16 cellular contexts compared by ENCODE assay signal in the genomic region with DNA sequence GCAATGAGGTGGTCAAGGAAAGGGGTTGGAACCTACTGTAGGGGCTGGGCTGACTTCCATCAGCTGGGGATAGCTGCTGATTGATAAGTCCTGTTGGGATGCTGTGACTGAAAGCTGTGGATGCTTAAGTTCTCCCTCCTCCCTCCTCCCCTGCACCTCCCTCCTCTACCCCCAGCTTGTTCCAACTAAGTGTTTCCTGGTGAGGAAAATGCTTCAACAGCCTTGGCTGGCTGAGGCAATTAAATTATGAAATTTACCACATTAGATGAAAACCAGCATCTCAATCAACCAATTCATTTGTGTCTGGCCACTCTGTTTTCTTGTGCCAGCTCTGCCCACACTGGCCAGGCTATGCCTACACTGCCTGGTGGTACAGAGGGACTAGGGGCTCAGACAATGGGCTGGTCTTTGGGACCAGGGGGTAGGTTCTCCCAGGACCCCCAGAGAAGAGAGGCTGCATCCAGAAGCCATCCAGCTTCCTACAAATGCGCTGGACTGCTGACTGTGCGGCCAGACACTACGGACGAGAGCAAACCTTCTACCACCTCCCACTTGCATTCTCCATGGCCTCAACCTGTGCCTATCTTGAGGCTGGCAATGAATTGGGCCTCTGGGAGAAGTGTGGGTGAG. TPM values are rescaled to one million over a fixed set of nuclear protein-coding genes. Genes with fewer than 3 reads are reported as not detected.
DNase-seq lines count a peak whose midpoint lies in the region; ATAC-seq and TF ChIP-seq lines count a peak whose summit lies in the region.
"Had no signal": no experiment of that assay in that cellular context is flagged by ENCODE, and none has a peak within 500 bp of the region (broad histone marks: within the 10 kb centered on the region; RNA-seq: fewer than 3 reads in every experiment).

No MANE protein-coding gene starts in this region.

- intact Hi-C loops in CD4-positive, alpha-beta T cell (cut with DNase I, micrococcal nuclease), result loop anchor here in 1 of 2 experiments (5.0 to 10.0 kb wide), 2 partner anchors 40 to 1137 kb away; a partner anchor contains a TSS
- intact Hi-C loops in breast epithelium (cut with DNase I; ENCODE audit: low total_unique reads), result no loop called here

- no peak overlapping the region for H3K4ac ChIP-seq in neuronal stem cell (ENCODE audit: low read length)

- H3K36me3 ChIP-seq in OCI-LY3 (replicated peaks; ENCODE audit: low read depth, low read length) (no peaks in the 10 kb centered on the region), endocrine pancreas (ENCODE audit: control insufficient read depth, insufficient read depth, low read length) (no peaks in the 10 kb centered on the region), neuronal stem cell (replicated peaks in 1 of 2; ENCODE audit: control insufficient read depth in 2 of 2, insufficient read depth in 2 of 2, low read length in 2 of 2) (peaks cover 0 to 30% of the 10 kb centered on the region in 2 donors), breast epithelium (no peaks in the 10 kb centered on the region)
- H3K36me3 ChIP-seq: right atrium auricular region had no signal

- H4K91ac ChIP-seq in neuronal stem cell (ENCODE audit: low read depth, low read length, poor library complexity), result no peak overlapping the region

- POLR2A ChIA-PET in CD4-positive, alpha-beta T cell (lab: Charles Lee), result interaction anchor here (0.9 to 1.4 kb wide), 2 partner anchors 14 to 62 kb away, joined by 3 to 5 read pairs; no protein-coding TSS in a partner anchor

- peaks cover 68% of the 10 kb centered on the region for H3K4me1 Mint-ChIP-seq in CD4-positive, alpha-beta T cell (ENCODE audit: low read depth)

- no peak overlapping the region for H2BK120ac ChIP-seq in neuronal stem cell (ENCODE audit: low read depth, low read length)

- no peak overlapping the region for H3K27ac ChIP-seq in CD4-positive, alpha-beta T cell (ENCODE audit: low read depth, low read length)
- H3K27ac ChIP-seq in OCI-LY3 (ENCODE audit: low read length) (no peak overlapping the region), neuronal stem cell (replicated peaks; ENCODE audit: low read length) (no peak overlapping the region), breast epithelium (no peak overlapping the region)
- H3K27ac ChIP-seq: right atrium auricular region had no signal

- no peaks in the 10 kb centered on the region for H3K9me3 Mint-ChIP-seq in CD4-positive, alpha-beta T cell
- H3K9me3 Mint-ChIP-seq: activated CD8-positive, alpha-beta T cell treated with anti-CD3 and anti-CD28 coated beads for 36 hours; activated naive CD8-positive, alpha-beta T cell treated with anti-CD3 and anti-CD28 coated beads for 36 hours; activated T-cell treated with anti-CD3 and anti-CD28 coated beads, Interleukin-2, amount 50 U/mL, for 4 hours had no signal

- no CpG with 5 or more reads among the region's 4 CpGs for WGBS in neuronal stem cell (ENCODE audit: extremely low coverage in 2 of 2, insufficient read length in 2 of 2, insufficient replicate concordance in 1 of 2), 2 donors

- H3K23ac ChIP-seq in neuronal stem cell (ENCODE audit: low read depth, low read length, poor library complexity), result no peak overlapping the region

- H3K27me3 Mint-ChIP-seq in CD4-positive, alpha-beta T cell, result no peaks in the 10 kb centered on the region
- H3K27me3 Mint-ChIP-seq: activated naive CD8-positive, alpha-beta T cell treated with anti-CD3 and anti-CD28 coated beads for 36 hours had no signal

- no peak overlapping the region for H2AK5ac ChIP-seq in neuronal stem cell (ENCODE audit: low read depth, low read length)

- H3K4me3 ChIP-seq in OCI-LY3 (ENCODE audit: low read length), result no peak overlapping the region; the same call in 1 of the 2 replicates
- no peak overlapping the region for H3K4me3 ChIP-seq in endocrine pancreas (ENCODE audit: control insufficient read depth, insufficient read depth, low read length)
- peak overlapping the region in 1 of 2 donors; percentile 99 for H3K4me3 ChIP-seq in neuronal stem cell (ENCODE audit: low read length in 2 of 2)
- H3K4me3 ChIP-seq in breast epithelium, result peak overlapping the region in 1 of 3 donors; percentile 90
- H3K4me3 ChIP-seq: right atrium auricular region had no signal

- peaks cover 18% of the 10 kb centered on the region for H3K4me1 ChIP-seq in OCI-LY3 (ENCODE audit: low read length)
- H3K4me1 ChIP-seq in endocrine pancreas (ENCODE audit: control insufficient read depth, insufficient read depth, low read length), result no peaks in the 10 kb centered on the region
- peaks cover 15 to 25% of the 10 kb centered on the region in 2 donors for H3K4me1 ChIP-seq in neuronal stem cell (ENCODE audit: control insufficient read depth in 2 of 2, insufficient read depth in 1 of 2, low read depth in 1 of 2, low read length in 2 of 2)
- peaks cover 2 to 11% of the 10 kb centered on the region in 2 donors for H3K4me1 ChIP-seq in breast epithelium

- ATAC-seq in CD4-positive, alpha-beta T cell (ENCODE audit: poor library complexity), result no peak
- ATAC-seq: activated CD8-positive, alpha-beta T cell treated with anti-CD3 and anti-CD28 coated beads for 36 hours; WTC11 had no signal

- H4K8ac ChIP-seq in neuronal stem cell (ENCODE audit: low read depth, low read length), result no peak overlapping the region

- H3K27me3 ChIP-seq in CD4-positive, alpha-beta T cell (ENCODE audit: control insufficient read depth, insufficient read depth, low read length), result no peaks in the 10 kb centered on the region
- peaks cover 8% of the 10 kb centered on the region for H3K27me3 ChIP-seq in OCI-LY3 (ENCODE audit: low read depth, low read length)
- no peaks in the 10 kb centered on the region for H3K27me3 ChIP-seq in endocrine pancreas (ENCODE audit: control insufficient read depth, insufficient read depth, low read length)
- no peaks in the 10 kb centered on the region for H3K27me3 ChIP-seq in neuronal stem cell (ENCODE audit: control insufficient read depth in 3 of 3, insufficient read depth in 3 of 3, low read depth in 1 of 3, low read length in 3 of 3)
- H3K27me3 ChIP-seq in breast epithelium, result no peaks in the 10 kb centered on the region
- H3K27me3 ChIP-seq: right atrium auricular region had no signal

- H3K4me3 Mint-ChIP-seq in CD4-positive, alpha-beta T cell, result peak overlapping the region; percentile 98

- peaks cover 32% of the 10 kb centered on the region for H4K20me1 ChIP-seq in OCI-LY3 (ENCODE audit: insufficient read depth, low read length)

- DNase-seq in CD4-positive, alpha-beta T cell, result no peak
- DNase-seq in neuronal stem cell (ENCODE audit: low spot score) (no peak), midbrain (lab: John Stamatoyannopoulos, UW) (no peak), breast epithelium (ENCODE audit: low spot score in 2 of 2) (no peak), DMS79 treated with DMSO at 0.1 percent for 48 hours (lab: John Stamatoyannopoulos, UW) (no peak)
- DNase-seq: activated naive CD8-positive, alpha-beta T cell treated with anti-CD3 and anti-CD28 coated beads for 36 hours; dermis blood vessel endothelial cell; NCI-H1417 treated with DMSO at 0.1 percent for 48 hours; NCI-H2171 treated with DMSO at 0.1 percent for 48 hours; SHP77 had no signal

- TF ChIP-seq CTCF in CD4-positive, alpha-beta T cell (IDR thresholded peaks at IDR 0.05), result no peak
- TF ChIP-seq CTCF in OCI-LY3 (IDR thresholded peaks at IDR 0.05; ENCODE audit: low read depth, low read length), result no peak
- TF ChIP-seq CTCF in breast epithelium (IDR thresholded peaks at IDR 0.05), result no peak

- peaks cover 26% of the 10 kb centered on the region for H3K79me2 ChIP-seq in OCI-LY3 (ENCODE audit: low read length)

- no peak overlapping the region for H2BK12ac ChIP-seq in neuronal stem cell (ENCODE audit: low read length)

- H3K9ac ChIP-seq in OCI-LY3 (ENCODE audit: low read length), result no peak overlapping the region
- H3K9ac ChIP-seq in endocrine pancreas (ENCODE audit: control insufficient read depth, insufficient read depth, low read length), result peak overlapping the region; percentile 30
- H3K9ac ChIP-seq in neuronal stem cell (ENCODE audit: low read depth, low read length, poor library complexity), result peak overlapping the region; percentile 17

- H3K18ac ChIP-seq in neuronal stem cell (ENCODE audit: low read length), result no peak overlapping the region

- no peak overlapping the region for H3K14ac ChIP-seq in neuronal stem cell (ENCODE audit: low read length)

- peaks cover 11% of the 10 kb centered on the region for H3K79me1 ChIP-seq in neuronal stem cell (ENCODE audit: low read depth, low read length)

- H2AFZ ChIP-seq in OCI-LY3 (ENCODE audit: low read depth, low read length), result no peak overlapping the region
- H2AFZ ChIP-seq in neuronal stem cell (ENCODE audit: low read length), result no peak overlapping the region

- no peak overlapping the region for H2BK15ac ChIP-seq in neuronal stem cell (ENCODE audit: low read length)

- H3K4me2 ChIP-seq in OCI-LY3 (ENCODE audit: low read length) (peak overlapping the region; percentile 91; the same call in 1 of the 2 replicates), neuronal stem cell (ENCODE audit: insufficient read depth, low read length, poor library complexity, severe bottlenecking) (no peak overlapping the region)

- H3K36me3 Mint-ChIP-seq in CD4-positive, alpha-beta T cell (ENCODE audit: low read depth), result peaks cover 6% of the 10 kb centered on the region
- H3K36me3 Mint-ChIP-seq: activated naive CD8-positive, alpha-beta T cell treated with anti-CD3 and anti-CD28 coated beads for 36 hours had no signal

- H3K27ac Mint-ChIP-seq in CD4-positive, alpha-beta T cell, result peak overlapping the region; percentile 56
- H3K27ac Mint-ChIP-seq: activated CD8-positive, alpha-beta T cell treated with anti-CD3 and anti-CD28 coated beads for 36 hours; activated naive CD8-positive, alpha-beta T cell treated with anti-CD3 and anti-CD28 coated beads for 36 hours; WTC11 had no signal

- TF ChIP-seq POLR2A in breast epithelium (IDR thresholded peaks at IDR 0.05), result no peak

- CTCF ChIA-PET in CD4-positive, alpha-beta T cell (lab: Charles Lee), result interaction anchor here (1.1 kb wide), 1 partner anchor 37 kb away, joined by 3 read pairs; no protein-coding TSS in a partner anchor

- H3K9me3 ChIP-seq in CD4-positive, alpha-beta T cell (ENCODE audit: control insufficient read depth, low read length), result no peaks in the 10 kb centered on the region
- H3K9me3 ChIP-seq in OCI-LY3 (ENCODE audit: insufficient read depth, low read length), result no peaks in the 10 kb centered on the region
- no peaks in the 10 kb centered on the region for H3K9me3 ChIP-seq in endocrine pancreas (ENCODE audit: control insufficient read depth, low read length)
- peaks cover 0 to 9% of the 10 kb centered on the region in 2 donors for H3K9me3 ChIP-seq in neuronal stem cell (replicated peaks in 1 of 2; ENCODE audit: control insufficient read depth in 2 of 2, insufficient read depth in 1 of 2, low read depth in 1 of 2, low read length in 2 of 2)
- H3K9me3 ChIP-seq in breast epithelium, result no peaks in the 10 kb centered on the region
- H3K9me3 ChIP-seq: right atrium auricular region had no signal

- H2BK5ac ChIP-seq in neuronal stem cell (ENCODE audit: low read length), result no peak overlapping the region

RNA-seq across cellular contexts. Expression of a gene that starts 2.5 kb away (rescaled TPM):
- 10 to 100 TPM in 1 of 2 experiments, 1 to 10 TPM in 1; 9.0 to 10.2 TPM for total RNA-seq in CD4-positive, alpha-beta T cell
- polyA plus RNA-seq in neuronal stem cell (2013, experiment 1 of 2), result 5.8 TPM
- polyA plus RNA-seq in neuronal stem cell (2013, experiment 2 of 2), result 5.8 TPM
- total RNA-seq in breast epithelium, result 10 to 100 TPM; 10.9 to 21.0 (median 15.1) TPM
